Comparison of ENCODE assay signal across 8 cellular contexts in the genomic region with DNA sequence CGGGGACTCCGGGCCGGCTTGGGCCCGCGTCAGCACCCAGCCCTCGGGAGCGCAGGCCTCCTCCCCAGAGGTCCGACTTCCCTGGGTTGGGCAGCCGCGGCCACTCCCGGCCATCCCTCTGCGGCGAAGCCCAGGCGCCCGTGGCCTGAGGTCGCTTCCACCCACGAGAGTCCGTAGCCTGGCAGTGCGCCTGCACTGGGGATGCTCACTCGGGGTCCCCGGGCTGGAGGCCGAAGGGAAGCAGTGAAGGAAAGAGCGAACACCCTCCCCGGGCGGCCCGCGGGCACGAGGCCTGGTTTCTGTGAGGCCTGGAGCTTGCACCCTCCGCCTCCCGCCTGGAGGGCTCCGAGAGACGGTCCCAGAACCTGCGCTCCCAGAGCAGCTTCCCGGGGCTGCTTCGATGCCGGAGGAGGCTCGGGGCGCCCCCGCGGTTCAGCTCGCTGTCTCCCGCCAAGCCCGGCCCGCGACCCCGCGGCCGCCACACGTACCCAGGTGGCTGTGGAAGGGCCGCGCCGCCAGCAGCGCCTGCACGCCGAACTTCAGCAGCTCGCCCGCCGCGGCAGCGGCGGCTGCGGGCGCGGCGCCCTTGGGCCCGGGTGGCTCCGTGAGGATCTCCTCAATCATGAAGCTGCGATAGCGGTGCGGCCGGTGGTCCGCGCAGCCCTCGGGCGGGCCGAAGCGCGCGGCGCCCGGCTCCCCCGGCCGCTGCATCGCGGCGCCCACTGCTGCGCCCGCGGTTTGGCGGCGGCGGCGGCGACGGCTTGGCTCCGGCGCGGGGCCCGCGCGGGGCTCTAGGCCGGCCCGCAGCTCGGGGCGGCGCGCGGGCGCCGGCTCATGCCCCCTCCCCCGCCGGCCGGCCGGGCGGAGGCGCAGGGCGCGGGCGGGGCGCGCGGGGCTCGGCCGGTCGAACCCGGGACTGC. TPM values are rescaled to one million over a fixed set of nuclear protein-coding genes. Genes with fewer than 3 reads are reported as not detected.
A peak's percentile ranks its signal among the peaks of the same experiment; 100 is the strongest.
DNase-seq lines count a peak whose midpoint lies in the region; ATAC-seq, FAIRE-seq and TF ChIP-seq lines count a peak whose summit lies in the region.
"Had no signal": no experiment of that assay in that cellular context is flagged by ENCODE, and none has a peak within 500 bp of the region (broad histone marks: within the 10 kb centered on the region; RNA-seq: fewer than 3 reads in every experiment).

Gene BARX1 (minus strand): TSS at position 920 of the 920 bp plus-strand sequence. CDS start 209 bp downstream, at position 711.

- no peak within 1 kb of the TSS for H3K27ac ChIP-seq in endothelial cell of umbilical vein (ENCODE audit: insufficient read depth, low read depth, low read length)
- no peak within 1 kb of the TSS for H3K27ac ChIP-seq in prostate gland
- no peak within 1 kb of the TSS for H3K27ac ChIP-seq in right lobe of liver
- H3K27ac ChIP-seq: epithelial cell of prostate had no signal

- H3K4me1 ChIP-seq in endothelial cell of umbilical vein (ENCODE audit: control insufficient read depth, extremely low read depth, insufficient read depth, low read length) = peaks cover 3% of the 10 kb centered on the region
- peaks cover 10% of the 10 kb centered on the region for H3K4me1 ChIP-seq in prostate gland (replicated peaks)
- peaks cover 0 to 53% (median 4%) of the 10 kb centered on the region in 4 donors for H3K4me1 ChIP-seq in right lobe of liver

- no peak within 1 kb of the TSS for H2AFZ ChIP-seq in endothelial cell of umbilical vein (ENCODE audit: low read depth, low read length)

- TF ChIP-seq POLR2A in endothelial cell of umbilical vein (IDR thresholded peaks at IDR 0.05; ENCODE audit: low read depth, low read length) (no peak), prostate gland (IDR thresholded peaks at IDR 0.05) (no peak), right lobe of liver (IDR thresholded peaks at IDR 0.05) (no peak)

- H3K27me3 ChIP-seq in MG63 (no peaks in the 10 kb centered on the region), endothelial cell of umbilical vein (ENCODE audit: control insufficient read depth in 2 of 2, insufficient read depth in 2 of 2, low read length in 2 of 2) (peaks cover 88 to 93% of the 10 kb centered on the region in 2 experiments), prostate gland (replicated peaks; ENCODE audit: insufficient read depth) (peaks cover 72% of the 10 kb centered on the region), right lobe of liver (peaks cover 47 to 66% of the 10 kb centered on the region in 2 donors)

- peak within 1 kb of the TSS; percentile 89 for H3K4me3 ChIP-seq in MG63
- H3K4me3 ChIP-seq in endothelial cell of umbilical vein (replicated peaks in 1 of 3; ENCODE audit: insufficient read depth in 1 of 3, low read depth in 1 of 3, low read length in 3 of 3) = no peak within 1 kb of the TSS
- peak within 1 kb of the TSS; percentile 6 to 12 for H3K4me3 ChIP-seq in prostate gland
- no peak within 1 kb of the TSS for H3K4me3 ChIP-seq in right lobe of liver

- TF ChIP-seq CTCF in endothelial cell of umbilical vein (IDR thresholded peaks at IDR 0.05; ENCODE audit: extremely low read depth in 1 of 2, insufficient read depth in 1 of 2, low read depth in 1 of 2, low read length in 2 of 2) = no peak
- no peak for TF ChIP-seq CTCF in prostate gland (IDR thresholded peaks at IDR 0.05)
- no peak for TF ChIP-seq CTCF in right lobe of liver (IDR thresholded peaks at IDR 0.05)

- H4K20me1 ChIP-seq in endothelial cell of umbilical vein (replicated peaks; ENCODE audit: control insufficient read depth, extremely low read depth, insufficient read depth, low read length) = no peaks in the 10 kb centered on the region

- intact Hi-C loops in endothelial cell of umbilical vein (cut with micrococcal nuclease) = no loop called here
- intact Hi-C loops in prostate gland (cut with DNase I) = no loop called here
- intact Hi-C loops in right lobe of liver (cut with DNase I) = no loop called here

- POLR2A ChIA-PET in endothelial cell of umbilical vein (lab: Charles Lee) = no interaction called here

- FAIRE-seq in endothelial cell of umbilical vein (lab: Jason Lieb, UNC) = no peak

- CTCF ChIA-PET in endothelial cell of umbilical vein (lab: Charles Lee) = no interaction called here

- H3K79me2 ChIP-seq in endothelial cell of umbilical vein (ENCODE audit: control insufficient read depth, insufficient read depth, low read length) = no peaks in the 10 kb centered on the region

- 11% methylated on average over 58 of the region's 126 CpGs for WGBS in prostate gland
- WGBS in right lobe of liver (ENCODE audit: insufficient coverage, low coverage, low lambda C conversion rate, missing lambda C conversion rate) = no CpG with 5 or more reads among the region's 126 CpGs

- no peak within 1 kb of the TSS for H3K9ac ChIP-seq in endothelial cell of umbilical vein (replicated peaks; ENCODE audit: extremely low read depth, insufficient read depth, low read length)

- BruUV-seq in endothelial cell of umbilical vein (replicated peaks; lab: Mats Ljungman, UMichigan) = no TSS peak

- no peaks in the 10 kb centered on the region for H3K9me3 ChIP-seq in MG63
- H3K9me3 ChIP-seq in endothelial cell of umbilical vein (replicated peaks; ENCODE audit: control insufficient read depth, insufficient read depth, low read length) = no peaks in the 10 kb centered on the region
- no peaks in the 10 kb centered on the region for H3K9me3 ChIP-seq in prostate gland
- no peaks in the 10 kb centered on the region for H3K9me3 ChIP-seq in right lobe of liver

- no peak within 1 kb of the TSS for H3K4me2 ChIP-seq in endothelial cell of umbilical vein (ENCODE audit: insufficient read depth, low read length)

- DNase-seq in D341Med (ENCODE audit: low spot score) (peak; percentile 63), MG63 (peak; percentile 42), endothelial cell of umbilical vein (ENCODE audit: low read depth, low spot score) (no peak), prostate gland (ENCODE audit: low spot score) (no peak), NCI-H1694 treated with DMSO at 0.1 percent for 48 hours (lab: John Stamatoyannopoulos, UW) (no peak), right lobe of liver (no peak)

- no peak for ATAC-seq in right lobe of liver
- no peak for ATAC-seq in activated CD4-positive, CD25-positive, alpha-beta regulatory T cell treated with anti-CD3 and anti-CD28 coated beads, Interleukin-2, amount 50 U/mL, for 24 hours

- dilution Hi-C loops in endothelial cell of umbilical vein (cut with MboI; ENCODE audit: extremely low pct_ligation_motif_present, low sequenced_read_pairs) = no loop called here

- H3K36me3 ChIP-seq in MG63 (peaks cover 28% of the 10 kb centered on the region), endothelial cell of umbilical vein (ENCODE audit: control insufficient read depth in 2 of 2, extremely low read depth in 1 of 2, insufficient read depth in 2 of 2, low read length in 2 of 2) (no peaks in the 10 kb centered on the region), prostate gland (no peaks in the 10 kb centered on the region), right lobe of liver (no peaks in the 10 kb centered on the region)

- no peaks in the 10 kb centered on the region for H3K9me1 ChIP-seq in endothelial cell of umbilical vein (replicated peaks; ENCODE audit: control insufficient read depth, extremely low read depth, insufficient read depth, low read length)

TF ChIP-seq in endothelial cell of umbilical vein, 7 proteins besides CTCF, POLR2A, EP300 and RAD21:
- TF ChIP-seq EZH2 (IDR thresholded peaks at IDR 0.05; ENCODE audit: borderline replicate concordance, low read depth, low read length, severe bottlenecking) = peak; percentile 30
- TF ChIP-seq, protein P1, sequence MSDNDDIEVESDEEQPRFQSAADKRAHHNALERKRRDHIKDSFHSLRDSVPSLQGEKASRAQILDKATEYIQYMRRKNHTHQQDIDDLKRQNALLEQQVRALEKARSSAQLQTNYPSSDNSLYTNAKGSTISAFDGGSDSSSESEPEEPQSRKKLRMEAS (IDR thresholded peaks at IDR 0.05; ENCODE audit: insufficient read depth, insufficient read length) = no peak
TF ChIP-seq in endothelial cell of umbilical vein: peak in this region for 1.

RNA-seq across cellular contexts. Expression of gene BARX1, which starts in this region (rescaled TPM):
- 170 and 176 TPM in 2 replicates for total RNA-seq in MG63 (2014; rRNA removed; shearing (Covaris generic); ENCODE audit: low replicate concordance)
- total RNA-seq in endothelial cell of umbilical vein (not detected in 2 replicates), prostate gland (1 to 10 TPM in 1 of 2 donors, not detected in 1; 3.7 TPM), right lobe of liver (not detected)
- not detected in 2 replicates for polyA plus RNA-seq in endothelial cell of umbilical vein
- not detected in 2 replicates for polyA plus RNA-seq in endothelial cell of umbilical vein (2011; cell fraction: cytosol; rRNA removed)
- not detected in 2 replicates for polyA plus RNA-seq in endothelial cell of umbilical vein (2011; cell fraction: nucleus; rRNA removed)
- polyA plus RNA-seq in endothelial cell of umbilical vein (2012) = not detected in 2 replicates
- polyA minus RNA-seq in endothelial cell of umbilical vein = not detected in 2 replicates
- polyA minus RNA-seq in endothelial cell of umbilical vein (2011; cell fraction: cytosol; rRNA and poly(A)+ RNA removed) = 2.7 TPM
- not detected in 2 replicates for polyA minus RNA-seq in endothelial cell of umbilical vein (2011; cell fraction: nucleus; rRNA and poly(A)+ RNA removed)

Comparison
In these comparisons a context has a peak if more than half of its experiments do, and no peak if none do; other contexts are left out.
1. RNA of gene BARX1 (total RNA-seq): 170 to 176 TPM in MG63; 3.7 TPM in prostate gland, not detected in right lobe of liver and not detected in endothelial cell of umbilical vein; every median in the first group is over 10 times any median in the second.
2. DNase-seq: peak in D341Med (single experiment) and MG63 (single experiment); none in endothelial cell of umbilical vein (single experiment), prostate gland (single experiment), NCI-H1694 treated with DMSO at 0.1 percent for 48 hours (single experiment) and right lobe of liver (0 of 3).
3. H3K4me3 ChIP-seq: peak in MG63 (single experiment) and prostate gland (2 of 2); none in endothelial cell of umbilical vein (0 of 3) and right lobe of liver (0 of 3).